Comparison of ENCODE assay signal across 1 cellular context in the genomic region with DNA sequence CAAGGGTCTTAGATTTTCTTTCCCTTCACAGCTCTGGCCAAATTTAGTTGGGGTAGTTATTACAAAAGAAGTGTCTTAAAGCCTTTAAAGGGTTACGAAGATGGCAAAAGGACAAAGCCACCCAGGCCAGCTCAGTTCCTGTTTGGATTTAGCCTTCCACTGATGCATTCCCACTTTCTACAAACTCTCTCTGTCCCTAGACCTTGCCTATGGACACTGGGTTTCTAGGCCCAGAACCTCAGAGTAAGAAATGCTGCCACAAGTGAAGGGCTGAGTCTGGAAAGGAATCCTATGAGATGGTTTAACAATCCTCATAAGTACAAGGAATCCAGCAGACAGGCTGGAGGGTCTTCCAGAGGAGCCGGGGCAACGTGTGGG.
TF ChIP-seq lines count a peak whose summit lies in the region.

No MANE protein-coding gene starts in this region.

TF ChIP-seq in SK-N-SH, 30 proteins besides CTCF, POLR2A, EP300 and RAD21 (continued from another document):
- TF ChIP-seq GATA2 (CRISPR knock-in tag; IDR thresholded peaks at IDR 0.05): no peak
- TF ChIP-seq NRF1 (IDR thresholded peaks at IDR 0.05; ENCODE audit: low read depth, low read length): no peak
- TF ChIP-seq, protein P1, sequence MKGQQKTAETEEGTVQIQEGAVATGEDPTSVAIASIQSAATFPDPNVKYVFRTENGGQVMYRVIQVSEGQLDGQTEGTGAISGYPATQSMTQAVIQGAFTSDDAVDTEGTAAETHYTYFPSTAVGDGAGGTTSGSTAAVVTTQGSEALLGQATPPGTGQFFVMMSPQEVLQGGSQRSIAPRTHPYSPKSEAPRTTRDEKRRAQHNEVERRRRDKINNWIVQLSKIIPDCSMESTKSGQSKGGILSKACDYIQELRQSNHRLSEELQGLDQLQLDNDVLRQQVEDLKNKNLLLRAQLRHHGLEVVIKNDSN (IDR thresholded peaks at IDR 0.05; ENCODE audit: borderline replicate concordance, low read depth): no peak
- TF ChIP-seq, protein P2, sequence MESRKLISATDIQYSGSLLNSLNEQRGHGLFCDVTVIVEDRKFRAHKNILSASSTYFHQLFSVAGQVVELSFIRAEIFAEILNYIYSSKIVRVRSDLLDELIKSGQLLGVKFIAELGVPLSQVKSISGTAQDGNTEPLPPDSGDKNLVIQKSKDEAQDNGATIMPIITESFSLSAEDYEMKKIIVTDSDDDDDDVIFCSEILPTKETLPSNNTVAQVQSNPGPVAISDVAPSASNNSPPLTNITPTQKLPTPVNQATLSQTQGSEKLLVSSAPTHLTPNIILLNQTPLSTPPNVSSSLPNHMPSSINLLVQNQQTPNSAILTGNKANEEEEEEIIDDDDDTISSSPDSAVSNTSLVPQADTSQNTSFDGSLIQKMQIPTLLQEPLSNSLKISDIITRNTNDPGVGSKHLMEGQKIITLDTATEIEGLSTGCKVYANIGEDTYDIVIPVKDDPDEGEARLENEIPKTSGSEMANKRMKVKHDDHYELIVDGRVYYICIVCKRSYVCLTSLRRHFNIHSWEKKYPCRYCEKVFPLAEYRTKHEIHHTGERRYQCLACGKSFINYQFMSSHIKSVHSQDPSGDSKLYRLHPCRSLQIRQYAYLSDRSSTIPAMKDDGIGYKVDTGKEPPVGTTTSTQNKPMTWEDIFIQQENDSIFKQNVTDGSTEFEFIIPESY (IDR thresholded peaks at IDR 0.05; ENCODE audit: borderline replicate concordance, low read depth): no peak
- TF ChIP-seq MXI1 (IDR thresholded peaks at IDR 0.05; ENCODE audit: low read depth, low read length): no peak
- no peak for TF ChIP-seq ELF1 (IDR thresholded peaks at IDR 0.05)
- no peak for TF ChIP-seq POLR2AphosphoS5 (IDR thresholded peaks at IDR 0.05; ENCODE audit: low read depth, low read length)
- TF ChIP-seq FOXJ3 (CRISPR knock-in tag; IDR thresholded peaks at IDR 0.05): no peak
- TF ChIP-seq RXRA (IDR thresholded peaks at IDR 0.05; ENCODE audit: borderline replicate concordance, low read depth): no peak
- TF ChIP-seq TAF1 (IDR thresholded peaks at IDR 0.05; ENCODE audit: borderline replicate concordance, low read depth, low read length): no peak
